14 cellular contexts compared by ENCODE assay signal in genomic region chr17:75365931-75366275, GRCh38. TPM values are rescaled to one million over a fixed set of nuclear protein-coding genes. Genes with fewer than 3 reads are reported as not detected.
DNase-seq lines count a peak whose midpoint lies in the region; ATAC-seq and TF ChIP-seq lines count a peak whose summit lies in the region.
"Had no signal": no experiment of that assay in that cellular context is flagged by ENCODE, and none has a peak within 500 bp of the region (broad histone marks: within the 10 kb centered on the region; RNA-seq: fewer than 3 reads in every experiment).

No MANE protein-coding gene starts in this region.

- no peaks in the 10 kb centered on the region for H3K9me3 Mint-ChIP-seq in CD8-positive, alpha-beta memory T cell
- no peaks in the 10 kb centered on the region for H3K9me3 Mint-ChIP-seq in activated B cell treated with CpG ODN at 0.5 μM for 24 hours
- H3K9me3 Mint-ChIP-seq in naive thymus-derived CD4-positive, alpha-beta T cell: no peaks in the 10 kb centered on the region
- H3K9me3 Mint-ChIP-seq: neural crest cell had no signal

- ATAC-seq in activated B cell treated with CpG ODN at 0.5 μM for 24 hours (ENCODE audit: low read depth): no peak
- no peak for ATAC-seq in naive thymus-derived CD4-positive, alpha-beta T cell
- ATAC-seq in GM19463 (IDR thresholded peaks at IDR 0.05; ENCODE audit: unreplicated experiment): no peak

- H3K4me2 ChIP-seq in BLaER1 treated with 17β-estradiol and CSF1 and Interleukin-3, amounts not matched to agents 10 nM and 100 nM: peak overlapping the region; percentile 29 to 58 (median 40); a peak in 20 of 22 replicates

- peaks cover 82 to 99% (median 94%) of the 10 kb centered on the region in 3 donors for H3K4me1 Mint-ChIP-seq in CD8-positive, alpha-beta memory T cell
- H3K4me1 Mint-ChIP-seq in activated B cell treated with CpG ODN at 0.5 μM for 24 hours: peaks cover 95% of the 10 kb centered on the region
- peaks cover 83 to 100% (median 91%) of the 10 kb centered on the region in 7 donors for H3K4me1 Mint-ChIP-seq in naive thymus-derived CD4-positive, alpha-beta T cell

- POLR2A ChIA-PET in CD8-positive, alpha-beta memory T cell (lab: Charles Lee): interaction anchor here (1.6 kb wide), 1 partner anchor 15 kb away, joined by 7 read pairs; no protein-coding TSS in a partner anchor
- POLR2A ChIA-PET in activated B cell treated with CpG ODN at 0.5 μM for 24 hours (lab: Charles Lee): interaction anchor here (0.7 to 1.3 kb wide), 3 partner anchors 9 to 98 kb away, joined by 3 read pairs; no protein-coding TSS in a partner anchor
- POLR2A ChIA-PET in naive thymus-derived CD4-positive, alpha-beta T cell (lab: Charles Lee): no interaction called here

- no peaks in the 10 kb centered on the region for H3K27me3 ChIP-seq in BLaER1 treated with 17β-estradiol and CSF1 and Interleukin-3, amounts not matched to agents 10 nM and 100 nM
- H3K27me3 ChIP-seq in CD8-positive, alpha-beta memory T cell (ENCODE audit: insufficient read depth, low read length, poor library complexity, severe bottlenecking): no peaks in the 10 kb centered on the region
- no peaks in the 10 kb centered on the region for H3K27me3 ChIP-seq in naive thymus-derived CD4-positive, alpha-beta T cell (ENCODE audit: control insufficient read depth in 2 of 2, insufficient read depth in 2 of 2, low read length in 2 of 2)
- H3K27me3 ChIP-seq: Peyer's patch, right atrium auricular region, suprapubic skin had no signal

- peaks cover 64 to 100% (median 83%) of the 10 kb centered on the region in 10 experiments for H3K4me1 ChIP-seq in BLaER1 treated with 17β-estradiol and CSF1 and Interleukin-3, amounts not matched to agents 10 nM and 100 nM
- H3K4me1 ChIP-seq in CD8-positive, alpha-beta memory T cell (ENCODE audit: insufficient read depth, low read length): peaks cover 56% of the 10 kb centered on the region
- peaks cover 60 to 78% of the 10 kb centered on the region in 2 donors for H3K4me1 ChIP-seq in naive thymus-derived CD4-positive, alpha-beta T cell (ENCODE audit: control insufficient read depth in 2 of 2, insufficient read depth in 2 of 2, low read length in 2 of 2)

- DNase-seq in CD8-positive, alpha-beta memory T cell: no peak
- DNase-seq in activated B cell treated with CpG ODN at 0.5 μM for 24 hours (no peak), coronary artery (ENCODE audit: low spot score) (no peak), cortex of kidney (lab: John Stamatoyannopoulos, UW) (no peak)
- DNase-seq in naive thymus-derived CD4-positive, alpha-beta T cell: no peak
- DNase-seq: anterior cingulate cortex, C1 segment of cervical spinal cord, NCI-H187, Peyer's patch had no signal

- H3K9me3 ChIP-seq in BLaER1 treated with 17β-estradiol and CSF1 and Interleukin-3, amounts not matched to agents 10 nM and 100 nM (replicated peaks in 1 of 11): no peaks in the 10 kb centered on the region
- H3K9me3 ChIP-seq in CD8-positive, alpha-beta memory T cell (ENCODE audit: low read length): no peaks in the 10 kb centered on the region
- no peaks in the 10 kb centered on the region for H3K9me3 ChIP-seq in naive thymus-derived CD4-positive, alpha-beta T cell (ENCODE audit: control insufficient read depth in 2 of 3, low read length in 3 of 3)
- H3K9me3 ChIP-seq: Peyer's patch, right atrium auricular region, suprapubic skin had no signal

- H3K27ac Mint-ChIP-seq in CD8-positive, alpha-beta memory T cell: peak overlapping the region in 6 of 8 donors; percentile 25 to 91 (median 54)
- no peak overlapping the region for H3K27ac Mint-ChIP-seq in activated B cell treated with CpG ODN at 0.5 μM for 24 hours
- peak overlapping the region in 8 of 9 donors; percentile 0 to 78 (median 54) for H3K27ac Mint-ChIP-seq in naive thymus-derived CD4-positive, alpha-beta T cell

- peaks cover 100% of the 10 kb centered on the region in 11 experiments for H4K20me1 ChIP-seq in BLaER1 treated with 17β-estradiol and CSF1 and Interleukin-3, amounts not matched to agents 10 nM and 100 nM

- CTCF ChIA-PET in CD8-positive, alpha-beta memory T cell (lab: Charles Lee): no interaction called here
- CTCF ChIA-PET in activated B cell treated with CpG ODN at 0.5 μM for 24 hours (lab: Charles Lee): interaction anchor here (2.4 kb wide), 1 partner anchor 18 kb away, joined by 7 read pairs; no protein-coding TSS in a partner anchor
- CTCF ChIA-PET in naive thymus-derived CD4-positive, alpha-beta T cell (lab: Charles Lee): no interaction called here

- peaks cover 0 to 11% (median 6%) of the 10 kb centered on the region in 3 donors for H3K36me3 Mint-ChIP-seq in CD8-positive, alpha-beta memory T cell
- H3K36me3 Mint-ChIP-seq in activated B cell treated with CpG ODN at 0.5 μM for 24 hours (ENCODE audit: low read depth): peaks cover 27% of the 10 kb centered on the region
- peaks cover 0 to 8% (median 1%) of the 10 kb centered on the region in 5 donors for H3K36me3 Mint-ChIP-seq in naive thymus-derived CD4-positive, alpha-beta T cell

- no peak overlapping the region for H3K27ac ChIP-seq in BLaER1 treated with 17β-estradiol and CSF1 and Interleukin-3, amounts not matched to agents 10 nM and 100 nM
- no peak overlapping the region for H3K27ac ChIP-seq in CD8-positive, alpha-beta memory T cell (ENCODE audit: low read depth, low read length)
- no peak overlapping the region for H3K27ac ChIP-seq in naive thymus-derived CD4-positive, alpha-beta T cell (ENCODE audit: low read depth, low read length)
- H3K27ac ChIP-seq in coronary artery: no peak overlapping the region
- H3K27ac ChIP-seq: Peyer's patch, suprapubic skin had no signal

- H3K9ac ChIP-seq in BLaER1 treated with 17β-estradiol and CSF1 and Interleukin-3, amounts not matched to agents 10 nM and 100 nM: no peak overlapping the region

- H3K4me3 Mint-ChIP-seq in CD8-positive, alpha-beta memory T cell: peak overlapping the region in 4 of 7 donors; percentile 24 to 56 (median 38)
- H3K4me3 Mint-ChIP-seq in activated B cell treated with CpG ODN at 0.5 μM for 24 hours: peak overlapping the region; percentile 57
- peak overlapping the region in 8 of 10 donors; percentile 31 to 60 (median 46) for H3K4me3 Mint-ChIP-seq in naive thymus-derived CD4-positive, alpha-beta T cell
- H3K4me3 Mint-ChIP-seq: neural crest cell had no signal

- TF ChIP-seq CTCF in activated B cell treated with CpG ODN at 0.5 μM for 24 hours (IDR thresholded peaks at IDR 0.05) (no peak), coronary artery (IDR thresholded peaks at IDR 0.05) (no peak)

- H3K27me3 Mint-ChIP-seq in CD8-positive, alpha-beta memory T cell: no peaks in the 10 kb centered on the region
- no peaks in the 10 kb centered on the region for H3K27me3 Mint-ChIP-seq in activated B cell treated with CpG ODN at 0.5 μM for 24 hours
- H3K27me3 Mint-ChIP-seq in naive thymus-derived CD4-positive, alpha-beta T cell: no peaks in the 10 kb centered on the region

- no peak overlapping the region for H3K4me3 ChIP-seq in BLaER1 treated with 17β-estradiol and CSF1 and Interleukin-3, amounts not matched to agents 10 nM and 100 nM
- H3K4me3 ChIP-seq in CD8-positive, alpha-beta memory T cell (ENCODE audit: low read length): no peak overlapping the region
- H3K4me3 ChIP-seq in naive thymus-derived CD4-positive, alpha-beta T cell (ENCODE audit: low read length): no peak overlapping the region
- no peak overlapping the region for H3K4me3 ChIP-seq in coronary artery
- H3K4me3 ChIP-seq: Peyer's patch, right atrium auricular region, suprapubic skin had no signal

- intact Hi-C loops in activated B cell treated with CpG ODN at 0.5 μM for 24 hours (cut with micrococcal nuclease): loop anchor here (2.0 kb wide), 1 partner anchor 13 kb away; no protein-coding TSS in a partner anchor
- intact Hi-C loops in naive thymus-derived CD4-positive, alpha-beta T cell (cut with micrococcal nuclease): loop anchor here in 1 of 2 donors (2.0 kb wide), 1 partner anchor 15 kb away; no protein-coding TSS in a partner anchor

- H3K36me3 ChIP-seq in BLaER1 treated with 17β-estradiol and CSF1 and Interleukin-3, amounts not matched to agents 10 nM and 100 nM: peaks cover under 1 to 44% (median 25%) of the 10 kb centered on the region in 11 experiments; a peak in 18 of 22 replicates
- H3K36me3 ChIP-seq in CD8-positive, alpha-beta memory T cell (ENCODE audit: insufficient read depth, low read length): no peaks in the 10 kb centered on the region
- no peaks in the 10 kb centered on the region for H3K36me3 ChIP-seq in naive thymus-derived CD4-positive, alpha-beta T cell (ENCODE audit: control insufficient read depth in 2 of 3, insufficient read depth in 3 of 3, low read length in 3 of 3)
- H3K36me3 ChIP-seq: Peyer's patch, right atrium auricular region, suprapubic skin had no signal

RNA-seq across cellular contexts. Expression of gene GRB2, which starts 39.6 kb away (rescaled TPM):
- total RNA-seq in CD8-positive, alpha-beta memory T cell: 100 to 1,000 TPM; 180 to 189 TPM
- polyA plus RNA-seq in CD8-positive, alpha-beta memory T cell: 158 TPM
- 307 and 320 TPM in 2 replicates for total RNA-seq in activated B cell treated with CpG ODN at 0.5 μM for 24 hours
- 100 to 1,000 TPM; 112 to 167 (median 139) TPM for total RNA-seq in naive thymus-derived CD4-positive, alpha-beta T cell
- 100 to 1,000 TPM; 151 to 165 TPM for polyA plus RNA-seq in naive thymus-derived CD4-positive, alpha-beta T cell
